In the genomic region with DNA sequence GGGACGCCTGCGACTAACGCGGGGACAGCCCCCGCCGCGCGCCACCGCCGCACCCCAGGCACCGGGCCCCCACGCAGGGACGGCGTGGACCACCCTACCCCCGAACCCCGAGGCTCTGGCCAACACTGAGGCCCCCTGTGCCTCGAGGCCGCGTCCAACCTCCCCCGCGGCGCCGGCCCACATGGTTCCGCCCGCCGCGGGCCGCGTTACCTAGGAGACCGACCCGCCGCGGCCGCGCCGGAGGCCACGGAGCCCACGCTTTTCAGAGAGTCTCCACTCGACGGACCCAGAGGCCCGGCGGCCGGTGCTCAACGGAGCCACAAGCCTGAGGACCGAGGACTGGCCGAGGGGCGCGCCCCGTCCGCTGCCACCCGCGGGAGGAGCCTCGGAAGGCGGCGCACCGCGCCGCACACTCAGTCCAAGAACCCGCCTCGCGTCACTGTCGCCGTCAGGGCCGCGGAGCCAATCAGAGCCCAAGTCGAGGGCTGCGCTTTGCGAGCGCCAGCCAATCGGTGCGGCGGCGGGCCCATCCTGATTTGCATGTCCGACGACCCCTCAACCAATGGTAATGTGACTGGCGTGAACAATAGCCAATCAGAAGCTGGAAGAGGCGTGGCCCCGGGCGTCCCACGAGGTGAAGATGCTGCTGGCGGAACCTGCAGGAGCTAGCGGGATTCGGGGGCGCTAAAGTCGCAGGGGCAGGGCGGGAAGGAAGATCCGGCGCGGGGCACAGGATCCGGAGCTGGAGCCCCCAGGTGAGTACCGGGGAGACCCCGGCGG, we compare ENCODE assay signal across 8 cellular contexts. TPM values are rescaled to one million over a fixed set of nuclear protein-coding genes. Genes with fewer than 3 reads are reported as not detected.
DNase-seq lines count a peak whose midpoint lies in the region; ATAC-seq and TF ChIP-seq lines count a peak whose summit lies in the region.

A gene (minus strand): TSS at position 392 of the 780 bp plus-strand sequence. CDS start 6,136 bp downstream, outside the sequence.

- H3K4me2 ChIP-seq in GM23338 = peak within 1 kb of the TSS; percentile 99

- H3K27me3 ChIP-seq in GM23338 (ENCODE audit: insufficient read depth) = peaks cover 36% of the 10 kb centered on the region
- H3K27me3 ChIP-seq in RWPE2 (ENCODE audit: insufficient read depth, poor library complexity, severe bottlenecking) = no peaks in the 10 kb centered on the region

- DNase-seq in Daoy (ENCODE audit: low read depth) (peak; percentile 100), GM23338 (ENCODE audit: low spot score) (peak; percentile 100), LHCN-M2 (ENCODE audit: low read depth) (peak; percentile 99), RWPE2 (ENCODE audit: low spot score) (peak; percentile 99), fibroblast of mammary gland (ENCODE audit: low read depth) (peak; percentile 99)
- peak; percentile 100 for DNase-seq in activated T-helper 2 cell treated with anti-CD3 and anti-CD28 coated beads, Interferon-gamma antibody, Interleukin-2, Interleukin-4, amounts not matched to agents 10 μg/mL and 5 μg/mL and 100 μg/mL, durations not matched to agents 14 hours and 24 hours and 36 hours (ENCODE audit: low spot score)
- peak; percentile 96 to 100 (median 99) for DNase-seq in naive thymus-derived CD8-positive, alpha-beta T cell
- DNase-seq in stimulated activated naive CD4-positive, alpha-beta T cell (lab: John Stamatoyannopoulos, UW) = peak; percentile 97 to 99 (median 98)

- H3K4me1 ChIP-seq in GM23338 (ENCODE audit: insufficient read depth) (peaks cover 12% of the 10 kb centered on the region), RWPE2 (ENCODE audit: insufficient read depth, poor library complexity, severe bottlenecking) (peaks cover 5% of the 10 kb centered on the region)

- H3K36me3 Mint-ChIP-seq in GM23338 (ENCODE audit: low read depth) = no peaks in the 10 kb centered on the region; the same call in 2 of the 3 replicates
- H3K36me3 Mint-ChIP-seq in activated T-helper 2 cell treated with anti-CD3 and anti-CD28 coated beads, Interferon-gamma antibody, Interleukin-2, Interleukin-4, amounts not matched to agents 10 μg/mL and 5 μg/mL and 100 μg/mL, durations not matched to agents 14 hours and 24 hours and 36 hours (ENCODE audit: low read depth) = peaks cover 15% of the 10 kb centered on the region
- H3K36me3 Mint-ChIP-seq in naive thymus-derived CD8-positive, alpha-beta T cell = peaks cover 0 to 3% (median 0%) of the 10 kb centered on the region in 3 donors

- no peaks in the 10 kb centered on the region for H3K36me3 ChIP-seq in GM23338 (ENCODE audit: insufficient read depth)
- H3K36me3 ChIP-seq in RWPE2 (ENCODE audit: low read depth) = no peaks in the 10 kb centered on the region

- intact Hi-C loops in activated T-helper 2 cell treated with anti-CD3 and anti-CD28 coated beads, Interferon-gamma antibody, Interleukin-2, Interleukin-4, amounts not matched to agents 10 μg/mL and 5 μg/mL and 100 μg/mL, durations not matched to agents 14 hours and 24 hours and 36 hours (cut with micrococcal nuclease) = loop anchor here (1.0 to 5.0 kb wide), 3 partner anchors 34 to 205 kb away; a partner anchor contains a TSS

- H3K27ac Mint-ChIP-seq in GM23338 = no peak within 1 kb of the TSS
- peak within 1 kb of the TSS; percentile 96 for H3K27ac Mint-ChIP-seq in activated T-helper 2 cell treated with anti-CD3 and anti-CD28 coated beads, Interferon-gamma antibody, Interleukin-2, Interleukin-4, amounts not matched to agents 10 μg/mL and 5 μg/mL and 100 μg/mL, durations not matched to agents 14 hours and 24 hours and 36 hours
- H3K27ac Mint-ChIP-seq in naive thymus-derived CD8-positive, alpha-beta T cell = peak within 1 kb of the TSS; percentile 91 to 98 (median 96)

- peaks cover 5% of the 10 kb centered on the region; the same call in 1 of the 2 replicates for H3K79me2 ChIP-seq in GM23338 (replicated peaks; ENCODE audit: insufficient read depth)

- H3K9me3 ChIP-seq in RWPE2 (ENCODE audit: severe bottlenecking) = no peaks in the 10 kb centered on the region

- H3K9me3 Mint-ChIP-seq in GM23338 = no peaks in the 10 kb centered on the region
- H3K9me3 Mint-ChIP-seq in activated T-helper 2 cell treated with anti-CD3 and anti-CD28 coated beads, Interferon-gamma antibody, Interleukin-2, Interleukin-4, amounts not matched to agents 10 μg/mL and 5 μg/mL and 100 μg/mL, durations not matched to agents 14 hours and 24 hours and 36 hours = no peaks in the 10 kb centered on the region
- no peaks in the 10 kb centered on the region for H3K9me3 Mint-ChIP-seq in naive thymus-derived CD8-positive, alpha-beta T cell

- H3F3A ChIP-seq in GM23338 (replicated peaks; ENCODE audit: low read depth) = no peaks in the 10 kb centered on the region

- peaks cover 29% of the 10 kb centered on the region for H3K27me3 Mint-ChIP-seq in GM23338 (ENCODE audit: insufficient read depth, low read depth, poor library complexity)
- H3K27me3 Mint-ChIP-seq in activated T-helper 2 cell treated with anti-CD3 and anti-CD28 coated beads, Interferon-gamma antibody, Interleukin-2, Interleukin-4, amounts not matched to agents 10 μg/mL and 5 μg/mL and 100 μg/mL, durations not matched to agents 14 hours and 24 hours and 36 hours (ENCODE audit: low read depth) = no peaks in the 10 kb centered on the region
- peaks cover 0 to 2% (median 0%) of the 10 kb centered on the region in 5 donors for H3K27me3 Mint-ChIP-seq in naive thymus-derived CD8-positive, alpha-beta T cell

- H4K20me1 ChIP-seq in GM23338 (replicated peaks; ENCODE audit: insufficient read depth) = peaks cover 15% of the 10 kb centered on the region

- no peaks in the 10 kb centered on the region for H3K9me2 ChIP-seq in GM23338 (ENCODE audit: insufficient read depth)

- H3K27ac ChIP-seq in GM23338 (ENCODE audit: low read depth) (no peak within 1 kb of the TSS), RWPE2 (ENCODE audit: poor library complexity, severe bottlenecking) (peak within 1 kb of the TSS; percentile 44)

- peaks cover 23% of the 10 kb centered on the region for H3K4me1 Mint-ChIP-seq in GM23338
- peaks cover 22% of the 10 kb centered on the region for H3K4me1 Mint-ChIP-seq in activated T-helper 2 cell treated with anti-CD3 and anti-CD28 coated beads, Interferon-gamma antibody, Interleukin-2, Interleukin-4, amounts not matched to agents 10 μg/mL and 5 μg/mL and 100 μg/mL, durations not matched to agents 14 hours and 24 hours and 36 hours (ENCODE audit: low read depth)
- peaks cover 18 to 47% (median 39%) of the 10 kb centered on the region in 4 donors for H3K4me1 Mint-ChIP-seq in naive thymus-derived CD8-positive, alpha-beta T cell

- POLR2A ChIA-PET in naive thymus-derived CD8-positive, alpha-beta T cell (lab: Charles Lee) = interaction anchor here (0.7 to 7.7 kb wide), 6 partner anchors 10 to 207 kb away, joined by 3 to 133 read pairs (median 3); a partner anchor contains a TSS

- ATAC-seq in GM23338 (peak; percentile 87), RWPE2 (ENCODE audit: low read depth) (peak; percentile 96)
- peak; percentile 89 to 90 for ATAC-seq in naive thymus-derived CD8-positive, alpha-beta T cell

- TF ChIP-seq CTCF in GM23338 (conservative IDR thresholded peaks at IDR 0.05; ENCODE audit: low read depth in 2 of 2) = peak in 1 of 2 experiments; percentile 18; a peak in 1 of 4 replicates
- peak; percentile 13 for TF ChIP-seq CTCF in RWPE2 (IDR thresholded peaks at IDR 0.05; ENCODE audit: poor library complexity, severe bottlenecking)
- TF ChIP-seq CTCF in fibroblast of mammary gland (conservative IDR thresholded peaks at IDR 0.05; ENCODE audit: control insufficient read depth, insufficient read depth, low read depth, low read length) = no peak

- H3K4me3 ChIP-seq in GM23338 = peak within 1 kb of the TSS; percentile 84
- H3K4me3 ChIP-seq in RWPE2 (ENCODE audit: severe bottlenecking) = peak within 1 kb of the TSS; percentile 54
- peak within 1 kb of the TSS; percentile 65 for H3K4me3 ChIP-seq in fibroblast of mammary gland (ENCODE audit: control insufficient read depth, low read depth, low read length)

- H3K4me3 Mint-ChIP-seq in GM23338 = peak within 1 kb of the TSS; percentile 84
- H3K4me3 Mint-ChIP-seq in activated T-helper 2 cell treated with anti-CD3 and anti-CD28 coated beads, Interferon-gamma antibody, Interleukin-2, Interleukin-4, amounts not matched to agents 10 μg/mL and 5 μg/mL and 100 μg/mL, durations not matched to agents 14 hours and 24 hours and 36 hours (ENCODE audit: low read depth) = peak within 1 kb of the TSS; percentile 96
- H3K4me3 Mint-ChIP-seq in naive thymus-derived CD8-positive, alpha-beta T cell = peak within 1 kb of the TSS; percentile 90 to 99 (median 96)

- H2AFZ ChIP-seq in GM23338 = peak within 1 kb of the TSS; percentile 91

RNA-seq across cellular contexts. Expression of the gene that starts here (rescaled TPM):
- 3.9 and 5.3 TPM in 2 replicates for total RNA-seq in Daoy (2014; rRNA removed; shearing (Covaris generic))
- 8.6 and 12.4 TPM in 2 replicates for total RNA-seq in GM23338 (2014; rRNA removed; shearing (Covaris generic))
- polyA plus RNA-seq in GM23338 (2016; fragmentation: Nextera tagmentation; extraction: Ambion mirVana) = 2.4 and 2.5 TPM in 2 replicates
- total RNA-seq in LHCN-M2 (2014; rRNA removed) = 4.5 and 4.7 TPM in 2 replicates
- polyA plus RNA-seq in LHCN-M2 (2012) = 3.8 TPM
- total RNA-seq in activated T-helper 2 cell treated with anti-CD3 and anti-CD28 coated beads, Interferon-gamma antibody, Interleukin-2, Interleukin-4, amounts not matched to agents 10 μg/mL and 5 μg/mL and 100 μg/mL, durations not matched to agents 14 hours and 24 hours and 36 hours = 19.0 and 20.2 TPM in 2 replicates
- 1 to 10 TPM; 6.2 to 6.3 TPM for total RNA-seq in naive thymus-derived CD8-positive, alpha-beta T cell
- under 1 TPM; 0.14 to 0.97 (median 0.22) TPM for polyA plus RNA-seq in naive thymus-derived CD8-positive, alpha-beta T cell
